ENCODE assay signal across 8 cellular contexts in the genomic region with DNA sequence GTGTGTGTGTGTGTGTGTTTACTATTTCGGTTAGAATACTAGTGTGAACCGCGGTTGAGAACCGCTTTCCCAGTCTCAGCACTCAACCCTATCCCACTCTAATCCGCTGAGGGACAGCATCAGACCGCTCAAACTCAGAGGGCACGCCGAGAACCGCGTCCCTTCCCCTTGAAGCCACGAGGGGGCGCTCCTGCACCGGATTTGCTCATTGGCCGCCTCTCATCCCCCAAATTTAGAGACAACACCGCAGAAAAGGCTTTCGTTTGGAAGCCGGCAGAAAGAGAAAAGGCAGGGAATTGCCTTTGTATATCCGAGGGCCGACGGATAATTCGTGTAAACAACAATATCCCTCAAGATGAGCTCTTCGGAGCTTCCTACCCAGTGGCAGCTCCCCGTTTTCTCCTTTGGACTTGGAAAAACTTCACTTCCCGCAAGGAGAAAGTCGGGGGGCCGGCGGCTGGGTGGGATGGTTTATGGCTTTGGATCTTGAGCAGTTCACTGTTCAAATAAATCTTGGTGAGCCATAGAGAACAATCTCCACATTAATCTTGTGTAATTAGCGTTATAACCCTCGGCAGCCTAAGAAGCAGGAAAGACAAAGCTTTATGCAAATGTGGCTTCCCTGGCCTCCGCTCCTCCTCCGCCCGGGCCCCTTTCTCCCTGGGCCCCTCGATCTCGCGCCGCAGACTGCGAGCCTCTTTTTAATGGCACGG.
DNase-seq lines count a peak whose midpoint lies in the region; ATAC-seq and TF ChIP-seq lines count a peak whose summit lies in the region.

No MANE protein-coding gene starts in this region.

- H3K27ac ChIP-seq in psoas muscle (no peak overlapping the region), vagina (peak overlapping the region; percentile 98)

- ATAC-seq in HG02571 (IDR thresholded peaks at IDR 0.05; ENCODE audit: unreplicated experiment) (peak; percentile 81), left ventricle myocardium superior (peak; percentile 82), psoas muscle (peak; percentile 49 to 83 (median 59))

- H3K4me1 ChIP-seq in psoas muscle, result no peaks in the 10 kb centered on the region
- H3K4me1 ChIP-seq in vagina, result peaks cover 33% of the 10 kb centered on the region

- H3K27me3 ChIP-seq in psoas muscle (ENCODE audit: insufficient read depth in 3 of 3, low read length in 2 of 3) (peaks cover 3 to 55% (median 13%) of the 10 kb centered on the region in 3 donors), vagina (no peaks in the 10 kb centered on the region)

- TF ChIP-seq POLR2A in vagina (IDR thresholded peaks at IDR 0.05), result no peak

- H3K4me3 ChIP-seq in psoas muscle, result peak overlapping the region; percentile 58
- peak overlapping the region; percentile 57 to 60 for H3K4me3 ChIP-seq in vagina

- intact Hi-C loops in left ventricle myocardium superior (cut with micrococcal nuclease), result no loop called here
- intact Hi-C loops in psoas muscle (cut with DNase I), result loop anchor here (2.0 to 10.0 kb wide), 3 partner anchors 1042 to 1694 kb away; no protein-coding TSS in a partner anchor
- intact Hi-C loops in vagina (cut with DNase I), result loop anchor here (10.0 kb wide), 1 partner anchor 212 kb away; no protein-coding TSS in a partner anchor

- H3K9me3 ChIP-seq in psoas muscle, result no peaks in the 10 kb centered on the region
- H3K9me3 ChIP-seq in vagina, result no peaks in the 10 kb centered on the region

- H3K36me3 ChIP-seq in psoas muscle (ENCODE audit: insufficient read depth in 1 of 2, low read depth in 1 of 2) (no peaks in the 10 kb centered on the region), vagina (no peaks in the 10 kb centered on the region)

- peak; percentile 96 for TF ChIP-seq CTCF in GM10266 (IDR thresholded peaks at IDR 0.05; ENCODE audit: control insufficient read depth, insufficient read depth, low read depth, missing control alignments)
- TF ChIP-seq CTCF in psoas muscle (IDR thresholded peaks at IDR 0.05), result peak; percentile 71
- peak; percentile 87 to 96 (median 91) for TF ChIP-seq CTCF in vagina (IDR thresholded peaks at IDR 0.05)

- DNase-seq in GM10266 (ENCODE audit: extremely low spot score) (peak; percentile 85), MV-4-11 (lab: John Stamatoyannopoulos, UW) (peak; percentile 53), SKM-1 (lab: John Stamatoyannopoulos, UW; ENCODE audit: unreplicated experiment) (peak; percentile 28), left ventricle myocardium superior (peak; percentile 71), psoas muscle (peak; percentile 65 to 70), vagina (ENCODE audit: extremely low spot score in 2 of 2) (peak in 1 of 2 donors; percentile 94)
- peak; percentile 21 for DNase-seq in activated naive CD8-positive, alpha-beta T cell treated with anti-CD3 and anti-CD28 coated beads, Interleukin-2, amount 50 U/mL, for 16 hours (ENCODE audit: low read depth, low spot score)

- 0 to 3% (median 1%) methylated on average over 38 of the region's 38 CpGs for WGBS in psoas muscle, 3 donors
